Comparison of ENCODE assay signal across 11 cellular contexts in the genomic region with DNA sequence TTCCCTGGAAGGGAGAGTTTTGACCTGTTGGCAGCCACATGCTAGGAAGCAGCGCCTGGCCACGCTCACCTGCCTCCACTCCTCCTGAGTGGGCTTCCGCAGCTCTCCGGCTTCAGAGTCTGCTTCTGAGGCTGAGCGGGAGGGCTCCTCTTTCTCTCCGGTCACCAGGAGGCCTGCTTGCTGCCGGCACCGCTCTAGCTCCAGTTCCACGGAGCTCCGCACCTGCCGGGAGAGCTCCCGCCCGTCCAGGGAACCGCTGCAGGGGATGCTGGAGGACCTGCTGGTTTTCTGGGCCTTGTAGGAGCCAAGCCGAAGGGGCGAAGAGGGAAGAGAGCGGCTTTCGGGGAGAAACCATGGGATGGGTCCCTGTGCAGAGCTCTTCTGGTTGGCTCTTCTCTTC. TPM values are rescaled to one million over a fixed set of nuclear protein-coding genes. Genes with fewer than 3 reads are reported as not detected.
"Had no signal": no experiment of that assay in that cellular context is flagged by ENCODE, and none has a peak within 500 bp of the region (broad histone marks: within the 10 kb centered on the region; RNA-seq: fewer than 3 reads in every experiment).

No MANE protein-coding gene starts in this region.

- H3K4me1 ChIP-seq: HAP-1 had no signal

- FAIRE-seq: H1, H54, HTR-8/SVneo had no signal

- ATAC-seq: HCT116 had no signal

- H3K9ac ChIP-seq: GM23248, KMS-11 had no signal

- H2AFZ ChIP-seq: GM23248 had no signal

- H3K27ac ChIP-seq: GM23248, KMS-11 had no signal

- H3K4me2 ChIP-seq: KMS-11 had no signal

- DNase-seq: GM23248, HFFc6, IMR-90, KBM-7 had no signal

- H3K36me3 ChIP-seq: HAP-1 had no signal

- H3K9me3 ChIP-seq: HAP-1 had no signal

- H3K4me3 ChIP-seq: GM23248, HAP-1 had no signal

RNA-seq across cellular contexts. Expression of a gene that starts 26.0 kb away (rescaled TPM):
- total RNA-seq: GM23248, H1, HFFc6, HT-29, IMR-90 had no signal
- polyA plus RNA-seq: GM23248, H1, IMR-90 had no signal
